16 cellular contexts compared by ENCODE assay signal in the genomic region with DNA sequence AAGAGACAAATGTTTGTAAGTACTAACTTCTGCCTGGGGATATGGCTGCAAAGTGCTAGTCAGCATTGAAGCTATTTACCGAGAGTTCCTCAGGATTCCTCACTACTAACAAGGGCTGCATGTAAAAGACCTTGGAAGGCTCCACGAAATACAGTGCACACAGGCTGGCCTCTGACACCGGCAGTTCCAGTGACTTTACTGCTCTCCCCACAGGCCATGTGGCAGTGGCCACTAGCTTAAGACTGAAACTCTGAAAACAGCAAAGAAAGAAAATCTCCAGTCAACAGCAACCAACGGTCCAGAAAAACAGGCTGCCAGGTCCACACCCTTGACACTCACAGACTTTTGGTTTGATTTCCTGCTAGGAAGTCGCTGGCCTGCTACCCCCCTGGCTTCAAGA. TPM values are rescaled to one million over a fixed set of nuclear protein-coding genes. Genes with fewer than 3 reads are reported as not detected.
DNase-seq lines count a peak whose midpoint lies in the region; ATAC-seq lines count a peak whose summit lies in the region.
"Had no signal": no experiment of that assay in that cellular context is flagged by ENCODE, and none has a peak within 500 bp of the region (broad histone marks: within the 10 kb centered on the region; RNA-seq: fewer than 3 reads in every experiment).

No MANE protein-coding gene starts in this region.

- H3K36me3 Mint-ChIP-seq in activated CD8-positive, alpha-beta memory T cell treated with anti-CD3 and anti-CD28 coated beads, Interleukin-2, amount 10 ng/mL, durations not matched to agents 7 days and 5 days = peaks cover 11% of the 10 kb centered on the region

- intact Hi-C loops in sciatic nerve (cut with DNase I) = no loop called here

- H3K9me3 ChIP-seq in SK-N-MC (ENCODE audit: low read depth, low read length) = no peaks in the 10 kb centered on the region
- H3K9me3 ChIP-seq: left ventricle myocardium inferior, neutrophil had no signal

- CTCF ChIA-PET in activated CD8-positive, alpha-beta memory T cell treated with anti-CD3 and anti-CD28 coated beads, Interleukin-2, amount 10 ng/mL, durations not matched to agents 7 days and 5 days (lab: Charles Lee) = interaction anchor here (0.9 to 6.8 kb wide), 3 partner anchors 19 to 51 kb away, joined by 3 to 40 read pairs (median 3); no protein-coding TSS in a partner anchor

- no peak for ATAC-seq in activated CD8-positive, alpha-beta memory T cell treated with anti-CD3 and anti-CD28 coated beads, Interleukin-2, amount 10 ng/mL, durations not matched to agents 7 days and 5 days
- peak; percentile 43 for ATAC-seq in esophagus mucosa
- peak; percentile 37 for ATAC-seq in sciatic nerve
- no peak for ATAC-seq in GM19397 (IDR thresholded peaks at IDR 0.05; ENCODE audit: unreplicated experiment)

- H3K36me3 ChIP-seq in SK-N-MC (ENCODE audit: insufficient read depth, low read length) = peaks cover under 1% of the 10 kb centered on the region; the same call in 1 of the 2 replicates
- H3K36me3 ChIP-seq: cardiac muscle cell, left ventricle myocardium inferior had no signal

- H3K4me3 Mint-ChIP-seq in activated CD8-positive, alpha-beta memory T cell treated with anti-CD3 and anti-CD28 coated beads, Interleukin-2, amount 10 ng/mL, durations not matched to agents 7 days and 5 days = no peak overlapping the region
- H3K4me3 Mint-ChIP-seq: activated CD4-positive, alpha-beta memory T cell treated with anti-CD3 and anti-CD28 coated beads for 36 hours had no signal

- peak overlapping the region; percentile 58; the same call in 1 of the 2 replicates for H3K27ac ChIP-seq in SK-N-MC
- H3K27ac ChIP-seq: cardiac muscle cell, left ventricle myocardium inferior, neutrophil had no signal

- no peaks in the 10 kb centered on the region for H3K9me3 Mint-ChIP-seq in activated CD8-positive, alpha-beta memory T cell treated with anti-CD3 and anti-CD28 coated beads, Interleukin-2, amount 10 ng/mL, durations not matched to agents 7 days and 5 days (ENCODE audit: low read depth)
- H3K9me3 Mint-ChIP-seq: activated CD4-positive, alpha-beta memory T cell treated with anti-CD3 and anti-CD28 coated beads for 36 hours had no signal

- H3K27me3 Mint-ChIP-seq in activated CD8-positive, alpha-beta memory T cell treated with anti-CD3 and anti-CD28 coated beads, Interleukin-2, amount 10 ng/mL, durations not matched to agents 7 days and 5 days = no peaks in the 10 kb centered on the region
- H3K27me3 Mint-ChIP-seq: activated CD4-positive, alpha-beta memory T cell treated with anti-CD3 and anti-CD28 coated beads for 36 hours had no signal

- H3K4me1 Mint-ChIP-seq in activated CD8-positive, alpha-beta memory T cell treated with anti-CD3 and anti-CD28 coated beads, Interleukin-2, amount 10 ng/mL, durations not matched to agents 7 days and 5 days = peaks cover 55% of the 10 kb centered on the region

- H3K4me3 ChIP-seq in SK-N-MC = no peak overlapping the region
- H3K4me3 ChIP-seq: cardiac muscle cell, left ventricle myocardium inferior, skin epidermis had no signal

- DNase-seq in activated CD8-positive, alpha-beta memory T cell treated with anti-CD3 and anti-CD28 coated beads, Interleukin-2, amount 10 ng/mL, durations not matched to agents 7 days and 5 days = peak; percentile 40
- no peak for DNase-seq in activated CD8-positive, alpha-beta memory T cell treated with anti-CD3 and anti-CD28 coated beads, Interleukin-2, amount 50 U/mL, for 48 hours
- DNase-seq in SK-N-MC (ENCODE audit: low read depth, low spot score) (no peak), sciatic nerve (ENCODE audit: low spot score) (no peak), NCI-H748 treated with DMSO at 0.1 percent for 48 hours (lab: John Stamatoyannopoulos, UW) (no peak), NCI-H2196 (lab: John Stamatoyannopoulos, UW; ENCODE audit: unreplicated experiment) (no peak)
- DNase-seq: activated CD4-positive, alpha-beta memory T cell treated with anti-CD3 and anti-CD28 coated beads for 36 hours; activated naive CD4-positive, alpha-beta T cell; hippocampal formation; left ventricle myocardium inferior; substantia nigra had no signal

- H3K27ac Mint-ChIP-seq in activated CD8-positive, alpha-beta memory T cell treated with anti-CD3 and anti-CD28 coated beads, Interleukin-2, amount 10 ng/mL, durations not matched to agents 7 days and 5 days = peak overlapping the region; percentile 50
- H3K27ac Mint-ChIP-seq: activated CD4-positive, alpha-beta memory T cell treated with anti-CD3 and anti-CD28 coated beads for 36 hours had no signal

- H3K9ac ChIP-seq in SK-N-MC (ENCODE audit: insufficient read length) = peak overlapping the region; percentile 48

RNA-seq across cellular contexts. Expression of a gene that starts 11.1 kb away (rescaled TPM):
- 10 to 100 TPM; 16.2 to 26.7 TPM for total RNA-seq in activated CD8-positive, alpha-beta memory T cell treated with anti-CD3 and anti-CD28 coated beads, Interleukin-2, amount 10 ng/mL, durations not matched to agents 7 days and 5 days
- 61.9 TPM for total RNA-seq in esophagus mucosa
- 5.9 TPM for total RNA-seq in sciatic nerve

Comparison
In these comparisons a context has a peak if more than half of its experiments do, and no peak if none do; other contexts are left out.
1. ATAC-seq: peak in esophagus mucosa (single experiment) and sciatic nerve (single experiment); none in activated CD8-positive, alpha-beta memory T cell treated with anti-CD3 and anti-CD28 coated beads, Interleukin-2, amount 10 ng/mL, durations not matched to agents 7 days and 5 days (single experiment) and GM19397 (single experiment).